8 cellular contexts compared by ENCODE assay signal in genomic region chr2:64914735-64915509, GRCh38.
DNase-seq lines count a peak whose midpoint lies in the region; ATAC-seq and TF ChIP-seq lines count a peak whose summit lies in the region.

No MANE protein-coding gene starts in this region.

- peak; percentile 61 for ATAC-seq in GM21423 (IDR thresholded peaks at IDR 0.05; ENCODE audit: unreplicated experiment)
- peak; percentile 74 for ATAC-seq in HG03460 (IDR thresholded peaks at IDR 0.05; ENCODE audit: unreplicated experiment)

- H3K27ac ChIP-seq in breast epithelium = no peak overlapping the region

- no peaks in the 10 kb centered on the region for H3K9me3 ChIP-seq in breast epithelium

- H3K4me3 Mint-ChIP-seq in activated CD4-positive, alpha-beta memory T cell treated with anti-CD3 and anti-CD28 coated beads for 36 hours = no peak overlapping the region

- intact Hi-C loops in breast epithelium (cut with DNase I; ENCODE audit: low total_unique reads) = loop anchor here (10.0 kb wide), 1 partner anchor 120 kb away; no protein-coding TSS in a partner anchor
- intact Hi-C loops in activated CD4-positive, alpha-beta memory T cell treated with anti-CD3 and anti-CD28 coated beads for 36 hours (cut with micrococcal nuclease) = loop anchor here (5.0 kb wide), 1 partner anchor 272 kb away; no protein-coding TSS in a partner anchor

- H3K9me3 Mint-ChIP-seq in activated CD4-positive, alpha-beta memory T cell treated with anti-CD3 and anti-CD28 coated beads for 36 hours = no peaks in the 10 kb centered on the region

- no peaks in the 10 kb centered on the region for H3K36me3 ChIP-seq in breast epithelium

- POLR2A ChIA-PET in activated CD4-positive, alpha-beta memory T cell treated with anti-CD3 and anti-CD28 coated beads for 36 hours (lab: Charles Lee) = interaction anchor here (0.6 kb wide), 1 partner anchor 129 kb away, joined by 3 read pairs; no protein-coding TSS in a partner anchor

- peaks cover 15% of the 10 kb centered on the region for H3K4me1 Mint-ChIP-seq in activated CD4-positive, alpha-beta memory T cell treated with anti-CD3 and anti-CD28 coated beads for 36 hours (ENCODE audit: low read depth)

- CTCF ChIA-PET in activated CD4-positive, alpha-beta memory T cell treated with anti-CD3 and anti-CD28 coated beads for 36 hours (lab: Charles Lee) = interaction anchor here (0.6 to 10.7 kb wide), 11 partner anchors 8 to 638 kb away, joined by 3 to 232 read pairs (median 4); partner anchors contain the start of gene RAB1A

- H3K4me1 ChIP-seq in breast epithelium = no peaks in the 10 kb centered on the region

- TF ChIP-seq CTCF in GM12865 (IDR thresholded peaks at IDR 0.05; ENCODE audit: insufficient read depth, low read depth, low read length, missing control alignments) (no peak), breast epithelium (IDR thresholded peaks at IDR 0.05) (no peak)

- no peak overlapping the region for H3K27ac Mint-ChIP-seq in activated CD4-positive, alpha-beta memory T cell treated with anti-CD3 and anti-CD28 coated beads for 36 hours

- H3K4me3 ChIP-seq in GM12865 (ENCODE audit: low read depth, low read length) (peak overlapping the region; percentile 46), breast epithelium (no peak overlapping the region)

- no peaks in the 10 kb centered on the region for H3K27me3 ChIP-seq in breast epithelium

- TF ChIP-seq POLR2A in erythroblast (IDR thresholded peaks at IDR 0.05; ENCODE audit: low read length) = no peak
- TF ChIP-seq POLR2A in breast epithelium (IDR thresholded peaks at IDR 0.05) = no peak

- DNase-seq in GM12865 (ENCODE audit: low read depth) (peak; percentile 96), erythroblast (lab: John Stamatoyannopoulos, UW) (peak; percentile 62 to 72), breast epithelium (ENCODE audit: low spot score in 2 of 2) (no peak), T1000 (lab: John Stamatoyannopoulos, UW) (no peak), SW480 (ENCODE audit: low spot score) (no peak)
- DNase-seq in activated CD4-positive, alpha-beta memory T cell treated with anti-CD3 and anti-CD28 coated beads for 36 hours = no peak

- H3K27me3 Mint-ChIP-seq in activated CD4-positive, alpha-beta memory T cell treated with anti-CD3 and anti-CD28 coated beads for 36 hours = no peaks in the 10 kb centered on the region

- no peaks in the 10 kb centered on the region for H3K36me3 Mint-ChIP-seq in activated CD4-positive, alpha-beta memory T cell treated with anti-CD3 and anti-CD28 coated beads for 36 hours

Comparison
In these comparisons a context has a peak if more than half of its experiments do, and no peak if none do; other contexts are left out.
1. DNase-seq: peak in GM12865 (single experiment) and erythroblast (2 of 2); none in breast epithelium (0 of 2), T1000 (single experiment), activated CD4-positive, alpha-beta memory T cell treated with anti-CD3 and anti-CD28 coated beads for 36 hours (single experiment) and SW480 (single experiment).